24 cellular contexts compared by ENCODE assay signal in the genomic region with DNA sequence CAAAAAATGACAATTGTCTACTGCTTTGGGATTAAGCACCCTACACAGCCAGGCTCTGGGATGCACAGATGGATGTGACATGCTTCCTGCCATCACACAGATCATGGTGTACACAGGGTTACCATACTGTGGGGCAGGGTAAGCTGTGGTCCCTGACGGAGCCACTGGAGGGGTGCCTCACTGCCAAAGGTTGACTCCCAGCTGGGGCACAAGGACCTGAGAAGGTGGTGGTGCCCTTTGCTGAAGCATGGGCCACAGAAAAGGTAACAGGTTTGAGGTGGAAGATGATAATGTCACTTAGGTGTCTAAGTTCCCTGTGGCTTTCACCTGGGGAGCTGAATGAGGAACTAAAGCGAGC. TPM values are rescaled to one million over a fixed set of nuclear protein-coding genes. Genes with fewer than 3 reads are reported as not detected.
DNase-seq lines count a peak whose midpoint lies in the region; ATAC-seq, FAIRE-seq and TF ChIP-seq lines count a peak whose summit lies in the region.
"Had no signal": no experiment of that assay in that cellular context is flagged by ENCODE, and none has a peak within 500 bp of the region (broad histone marks: within the 10 kb centered on the region; RNA-seq: fewer than 3 reads in every experiment).

No MANE protein-coding gene starts in this region.

- TF ChIP-seq CTCF in MM.1S (IDR thresholded peaks at IDR 0.05; ENCODE audit: low read length) = no peak
- no peak for TF ChIP-seq CTCF in keratinocyte (optimal IDR thresholded peaks at IDR 0.05 in 1 of 3, IDR thresholded peaks at IDR 0.05 in 1 of 3, conservative IDR thresholded peaks at IDR 0.05 in 1 of 3; ENCODE audit: extremely low read depth in 1 of 3, insufficient read depth in 2 of 3, low read length in 3 of 3)
- TF ChIP-seq CTCF in suprapubic skin (IDR thresholded peaks at IDR 0.05) = no peak

- TF ChIP-seq EP300 in suprapubic skin (IDR thresholded peaks at IDR 0.05) = no peak

- no peak overlapping the region for H3K4me3 Mint-ChIP-seq in activated naive CD4-positive, alpha-beta T cell treated with anti-CD3 and anti-CD28 coated beads for 36 hours
- H3K4me3 Mint-ChIP-seq in activated naive CD4-positive, alpha-beta T cell treated with anti-CD3 and anti-CD28 coated beads, Interleukin-2, amount 10 ng/mL, durations not matched to agents 7 days and 5 days = no peak overlapping the region
- H3K4me3 Mint-ChIP-seq: WTC11 had no signal

- no peaks in the 10 kb centered on the region for H4K20me1 ChIP-seq in MM.1S (ENCODE audit: insufficient read depth, low read length)
- H4K20me1 ChIP-seq in keratinocyte (ENCODE audit: control insufficient read depth, extremely low read depth, insufficient read depth, low read length) = no peaks in the 10 kb centered on the region

- peak overlapping the region; percentile 79; the same call in 1 of the 2 replicates for H3K27ac ChIP-seq in MM.1S (ENCODE audit: low read length)
- H3K27ac ChIP-seq in keratinocyte (ENCODE audit: control insufficient read depth, insufficient read depth, low read length) = peak overlapping the region; percentile 58
- H3K27ac ChIP-seq in suprapubic skin = peak overlapping the region; percentile 78
- H3K27ac ChIP-seq: body of pancreas, tibial artery had no signal

- H3K4me1 ChIP-seq in MM.1S (ENCODE audit: low read length) (peaks cover 22% of the 10 kb centered on the region), keratinocyte (ENCODE audit: control insufficient read depth, extremely low read depth, insufficient read depth, low read length) (peaks cover 18% of the 10 kb centered on the region), suprapubic skin (peaks cover 24% of the 10 kb centered on the region)
- H3K4me1 ChIP-seq: tibial artery had no signal

- CTCF ChIA-PET in activated naive CD4-positive, alpha-beta T cell treated with anti-CD3 and anti-CD28 coated beads for 36 hours (lab: Charles Lee) = interaction anchor here (0.6 to 1.1 kb wide), 2 partner anchors 8 to 179 kb away, joined by 3 to 6 read pairs; no protein-coding TSS in a partner anchor
- CTCF ChIA-PET in activated naive CD4-positive, alpha-beta T cell treated with anti-CD3 and anti-CD28 coated beads, Interleukin-2, amount 10 ng/mL, durations not matched to agents 7 days and 5 days (lab: Charles Lee) = interaction anchor here (1.2 kb wide), 1 partner anchor 98 kb away, joined by 3 read pairs; no protein-coding TSS in a partner anchor

- no peaks in the 10 kb centered on the region for H3K9me3 Mint-ChIP-seq in activated naive CD4-positive, alpha-beta T cell treated with anti-CD3 and anti-CD28 coated beads for 36 hours
- no peaks in the 10 kb centered on the region for H3K9me3 Mint-ChIP-seq in activated naive CD4-positive, alpha-beta T cell treated with anti-CD3 and anti-CD28 coated beads, Interleukin-2, amount 10 ng/mL, durations not matched to agents 7 days and 5 days
- H3K9me3 Mint-ChIP-seq: WTC11 had no signal

- H3K79me2 ChIP-seq in MM.1S (ENCODE audit: low read length) = no peaks in the 10 kb centered on the region
- H3K79me2 ChIP-seq in keratinocyte (ENCODE audit: control insufficient read depth, insufficient read depth, low read length) = no peaks in the 10 kb centered on the region

- H2AFZ ChIP-seq in MM.1S (ENCODE audit: low read length) (no peak overlapping the region), keratinocyte (ENCODE audit: control insufficient read depth, low read length) (no peak overlapping the region)

- dilution Hi-C loops in keratinocyte (cut with MboI; ENCODE audit: extremely low pct_ligation_motif_present, low sequenced_read_pairs) = no loop called here

- no peaks in the 10 kb centered on the region for H3K9me1 ChIP-seq in keratinocyte (ENCODE audit: control insufficient read depth, extremely low read depth, insufficient read depth, low read length)

- peaks cover 13% of the 10 kb centered on the region for H3F3A ChIP-seq in MM.1S (ENCODE audit: insufficient read depth, low read length)

- no peak overlapping the region for H3K9ac ChIP-seq in MM.1S (ENCODE audit: low read length)
- no peak overlapping the region for H3K9ac ChIP-seq in keratinocyte (ENCODE audit: control insufficient read depth, extremely low read depth, insufficient read depth, low read length)
- H3K9ac ChIP-seq: SK-N-SH had no signal

- 58% methylated on average over 2 of the region's 2 CpGs for WGBS in suprapubic skin

- peaks cover 24% of the 10 kb centered on the region for H3K4me1 Mint-ChIP-seq in activated naive CD4-positive, alpha-beta T cell treated with anti-CD3 and anti-CD28 coated beads for 36 hours (ENCODE audit: low read depth)
- H3K4me1 Mint-ChIP-seq in activated naive CD4-positive, alpha-beta T cell treated with anti-CD3 and anti-CD28 coated beads, Interleukin-2, amount 10 ng/mL, durations not matched to agents 7 days and 5 days = peaks cover 24% of the 10 kb centered on the region

- peaks cover 51% of the 10 kb centered on the region for H3K36me3 Mint-ChIP-seq in activated naive CD4-positive, alpha-beta T cell treated with anti-CD3 and anti-CD28 coated beads for 36 hours (ENCODE audit: low read depth)
- peaks cover 48% of the 10 kb centered on the region for H3K36me3 Mint-ChIP-seq in activated naive CD4-positive, alpha-beta T cell treated with anti-CD3 and anti-CD28 coated beads, Interleukin-2, amount 10 ng/mL, durations not matched to agents 7 days and 5 days

- no peak for TF ChIP-seq POLR2A in suprapubic skin (IDR thresholded peaks at IDR 0.05)

- H3K36me3 ChIP-seq in MM.1S (replicated peaks; ENCODE audit: insufficient read depth, low read length) (no peaks in the 10 kb centered on the region), keratinocyte (ENCODE audit: control insufficient read depth in 2 of 2, extremely low read depth in 1 of 2, insufficient read depth in 2 of 2, low read length in 2 of 2) (no peaks in the 10 kb centered on the region), suprapubic skin (no peaks in the 10 kb centered on the region)
- H3K36me3 ChIP-seq: tibial artery had no signal

- no peak for DNase-seq in activated naive CD4-positive, alpha-beta T cell treated with anti-CD3 and anti-CD28 coated beads for 36 hours
- no peak for DNase-seq in activated naive CD4-positive, alpha-beta T cell treated with anti-CD3 and anti-CD28 coated beads, Interleukin-2, amount 10 ng/mL, durations not matched to agents 7 days and 5 days
- DNase-seq in MM.1S = no peak
- DNase-seq in keratinocyte (ENCODE audit: low read depth, low spot score) = no peak
- DNase-seq in suprapubic skin (ENCODE audit: low spot score in 2 of 2) = peak in 1 of 2 donors; percentile 55
- DNase-seq in amniotic stem cell (lab: John Stamatoyannopoulos, UW) = no peak
- no peak for DNase-seq in A172 (ENCODE audit: low spot score)
- DNase-seq: activated CD4-positive, alpha-beta T cell treated with anti-CD3 and anti-CD28 coated beads, Interleukin-2, amount 50 U/mL, for 4 hours; body of pancreas; C1 segment of cervical spinal cord; DMS 273 treated with DMSO at 0.1 percent for 48 hours; effector CD4-positive, alpha-beta T cell; NCI-H1417 treated with DMSO at 0.1 percent for 48 hours; NCI-H510A treated with DMSO at 0.1 percent for 48 hours; SK-N-SH; stimulated activated CD4-positive, alpha-beta T cell treated with anti-CD3 and anti-CD28 coated beads, Interleukin-2, amount 100 ng/mL, for 48 hours; stimulated activated naive CD4-positive, alpha-beta T cell had no signal

- intact Hi-C loops in activated naive CD4-positive, alpha-beta T cell treated with anti-CD3 and anti-CD28 coated beads for 36 hours (cut with micrococcal nuclease) = no loop called here

- H3K4me2 ChIP-seq in MM.1S (ENCODE audit: low read depth, low read length) = peak overlapping the region; percentile 56; the same call in 1 of the 2 replicates
- peak overlapping the region; percentile 76 for H3K4me2 ChIP-seq in keratinocyte (ENCODE audit: control insufficient read depth, extremely low read depth, insufficient read depth, low read depth, low read length)
- H3K4me2 ChIP-seq: SK-N-SH, smooth muscle cell had no signal

- peak overlapping the region; percentile 53 for H3K27ac Mint-ChIP-seq in activated naive CD4-positive, alpha-beta T cell treated with anti-CD3 and anti-CD28 coated beads for 36 hours
- no peak overlapping the region for H3K27ac Mint-ChIP-seq in activated naive CD4-positive, alpha-beta T cell treated with anti-CD3 and anti-CD28 coated beads, Interleukin-2, amount 10 ng/mL, durations not matched to agents 7 days and 5 days
- H3K27ac Mint-ChIP-seq: WTC11 had no signal

- no peaks in the 10 kb centered on the region for H3K9me2 ChIP-seq in MM.1S (replicated peaks; ENCODE audit: insufficient read depth, low read length)
- H3K9me2 ChIP-seq: SK-N-SH had no signal

- no peak for ATAC-seq in GM18873 (IDR thresholded peaks at IDR 0.05; ENCODE audit: low FRiP score, unreplicated experiment)
- ATAC-seq: body of pancreas, WTC11 had no signal

- H3K9me3 ChIP-seq in MM.1S (replicated peaks; ENCODE audit: insufficient read depth, low read length) (no peaks in the 10 kb centered on the region), keratinocyte (ENCODE audit: control insufficient read depth, low read depth, low read length) (no peaks in the 10 kb centered on the region), suprapubic skin (no peaks in the 10 kb centered on the region)
- H3K9me3 ChIP-seq: body of pancreas, SK-N-SH, tibial artery had no signal

- no peaks in the 10 kb centered on the region for H3K27me3 ChIP-seq in MM.1S (replicated peaks; ENCODE audit: insufficient read depth, low read length)
- no peaks in the 10 kb centered on the region for H3K27me3 ChIP-seq in keratinocyte (ENCODE audit: control insufficient read depth, extremely low read depth, insufficient read depth, low read length)
- H3K27me3 ChIP-seq in suprapubic skin = no peaks in the 10 kb centered on the region
- H3K27me3 ChIP-seq: body of pancreas, tibial artery had no signal

- H3K4me3 ChIP-seq in MM.1S (ENCODE audit: low read length) = no peak overlapping the region
- no peak overlapping the region for H3K4me3 ChIP-seq in keratinocyte (ENCODE audit: control insufficient read depth in 2 of 3, extremely low read depth in 1 of 3, insufficient read depth in 2 of 3, low read depth in 1 of 3, low read length in 3 of 3)
- H3K4me3 ChIP-seq in suprapubic skin = no peak overlapping the region
- H3K4me3 ChIP-seq: body of pancreas, smooth muscle cell, tibial artery had no signal

- no peaks in the 10 kb centered on the region for H3K27me3 Mint-ChIP-seq in activated naive CD4-positive, alpha-beta T cell treated with anti-CD3 and anti-CD28 coated beads for 36 hours (ENCODE audit: low read depth)
- H3K27me3 Mint-ChIP-seq in activated naive CD4-positive, alpha-beta T cell treated with anti-CD3 and anti-CD28 coated beads, Interleukin-2, amount 10 ng/mL, durations not matched to agents 7 days and 5 days = no peaks in the 10 kb centered on the region

- no peak for FAIRE-seq in keratinocyte (lab: Jason Lieb, UNC)
- FAIRE-seq: frontal cortex, G401.6, GM18507 had no signal

RNA-seq across cellular contexts. Expression of gene RAB35, which starts 36.5 kb away (rescaled TPM):
- 10 to 100 TPM; 41.3 to 45.7 TPM for total RNA-seq in activated naive CD4-positive, alpha-beta T cell treated with anti-CD3 and anti-CD28 coated beads for 36 hours
- polyA plus RNA-seq in keratinocyte = 51.0 to 68.4 TPM (median 51.6 TPM) in 3 replicates
- 39.8 TPM for polyA plus RNA-seq in keratinocyte (2011; ENCODE audit: low read depth)
- polyA plus RNA-seq in keratinocyte (2011; cell fraction: cytosol; rRNA removed) = 34.5 and 45.2 TPM in 2 replicates
- 54.1 and 54.6 TPM in 2 replicates for polyA plus RNA-seq in keratinocyte (2011; cell fraction: nucleus; rRNA removed)
- 27.9 and 48.1 TPM in 2 replicates for polyA plus RNA-seq in keratinocyte (2012; ENCODE audit: low replicate concordance)
- polyA minus RNA-seq in keratinocyte = 48.3 to 131 TPM (median 65.6 TPM) in 3 replicates
- polyA minus RNA-seq in keratinocyte (2011; cell fraction: cytosol; rRNA and poly(A)+ RNA removed) = 57.4 TPM
- 19.9 and 23.5 TPM in 2 replicates for polyA minus RNA-seq in keratinocyte (2011; cell fraction: nucleus; rRNA and poly(A)+ RNA removed)
- 10 to 100 TPM; 30.0 to 39.6 (median 33.1) TPM for total RNA-seq in suprapubic skin
- total RNA-seq in A172 (2014; rRNA removed; shearing (Covaris generic)) = 30.0 and 35.5 TPM in 2 replicates
